In genomic region chr14:85813040-85813439, GRCh38 we compare ENCODE assay signal across 15 cellular contexts.
A peak's percentile ranks its signal among the peaks of the same experiment; 100 is the strongest.
DNase-seq lines count a peak whose midpoint lies in the region; ATAC-seq and TF ChIP-seq lines count a peak whose summit lies in the region.
"Had no signal": no experiment of that assay in that cellular context is flagged by ENCODE, and none has a peak within 500 bp of the region (broad histone marks: within the 10 kb centered on the region; RNA-seq: fewer than 3 reads in every experiment).

No MANE protein-coding gene starts in this region.

- H3K4me3 Mint-ChIP-seq in stimulated activated naive CD8-positive, alpha-beta T cell treated with anti-CD3 and anti-CD28 coated beads, Interleukin-15, amount 100 ng/mL, for 72 hours = no peak overlapping the region
- H3K4me3 Mint-ChIP-seq in immature natural killer cell = peak overlapping the region in 3 of 5 donors; percentile 7 to 27 (median 23)
- no peak overlapping the region for H3K4me3 Mint-ChIP-seq in activated naive CD4-positive, alpha-beta T cell treated with anti-CD3 and anti-CD28 coated beads for 36 hours
- H3K4me3 Mint-ChIP-seq: B cell; CD8-positive, alpha-beta T cell; GM23338 had no signal

- H3K27me3 ChIP-seq in Loucy (ENCODE audit: insufficient read depth, low read length, poor library complexity, severe bottlenecking) = no peaks in the 10 kb centered on the region
- H3K27me3 ChIP-seq: BLaER1 treated with 17β-estradiol and CSF1 and Interleukin-3, amounts not matched to agents 10 nM and 100 nM had no signal

- no peaks in the 10 kb centered on the region for H3K36me3 ChIP-seq in Loucy (ENCODE audit: insufficient read depth, low read length)
- H3K36me3 ChIP-seq: BLaER1 treated with 17β-estradiol and CSF1 and Interleukin-3, amounts not matched to agents 10 nM and 100 nM had no signal

- CTCF ChIA-PET in activated naive CD4-positive, alpha-beta T cell treated with anti-CD3 and anti-CD28 coated beads for 36 hours (lab: Charles Lee) = no interaction called here

- H3K4me3 ChIP-seq in Loucy (ENCODE audit: low read length, poor library complexity, severe bottlenecking) = peak overlapping the region; percentile 66
- H3K4me3 ChIP-seq: BLaER1 treated with 17β-estradiol and CSF1 and Interleukin-3, amounts not matched to agents 10 nM and 100 nM; GM23338 had no signal

- H2AFZ ChIP-seq in Loucy (ENCODE audit: low read length) = peak overlapping the region; percentile 73
- H2AFZ ChIP-seq: GM23338 had no signal

- no peaks in the 10 kb centered on the region for H3K9me3 ChIP-seq in Loucy (ENCODE audit: insufficient read depth, low read depth, low read length)
- H3K9me3 ChIP-seq: BLaER1 treated with 17β-estradiol and CSF1 and Interleukin-3, amounts not matched to agents 10 nM and 100 nM had no signal

- peaks cover 33% of the 10 kb centered on the region for H3K4me1 ChIP-seq in Loucy (ENCODE audit: insufficient read depth, low read length, poor library complexity, severe bottlenecking)

- no peaks in the 10 kb centered on the region for H3K9me2 ChIP-seq in Loucy (replicated peaks; ENCODE audit: low read depth, low read length)

- TF ChIP-seq CTCF in Loucy (conservative IDR thresholded peaks at IDR 0.05; ENCODE audit: low read length) = no peak

- no peak for DNase-seq in stimulated activated naive CD8-positive, alpha-beta T cell treated with anti-CD3 and anti-CD28 coated beads, Interleukin-15, amount 100 ng/mL, for 72 hours
- DNase-seq in stimulated activated naive CD8-positive, alpha-beta T cell treated with anti-CD3 and anti-CD28 coated beads, Interleukin-15, Interleukin-2, amounts not matched to agents 100 U/mL and 50 U/mL, for 24 hours = no peak
- DNase-seq in UCSD-AML1 (lab: John Stamatoyannopoulos, UW; ENCODE audit: unreplicated experiment) = peak; percentile 12
- peak in 1 of 3 donors; percentile 6 for DNase-seq in immature natural killer cell
- no peak for DNase-seq in DMS114 treated with DMSO at 0.1 percent for 48 hours (lab: John Stamatoyannopoulos, UW; ENCODE audit: unreplicated experiment)
- DNase-seq in activated naive CD4-positive, alpha-beta T cell treated with anti-CD3 and anti-CD28 coated beads for 36 hours = no peak
- DNase-seq: Calu3; CD8-positive, alpha-beta T cell; DMS53; HCEC 1CT had no signal

- no peak overlapping the region for H3K27ac Mint-ChIP-seq in stimulated activated naive CD8-positive, alpha-beta T cell treated with anti-CD3 and anti-CD28 coated beads, Interleukin-15, amount 100 ng/mL, for 72 hours
- peak overlapping the region in 4 of 6 donors; percentile 10 to 61 (median 50) for H3K27ac Mint-ChIP-seq in immature natural killer cell
- no peak overlapping the region for H3K27ac Mint-ChIP-seq in activated naive CD4-positive, alpha-beta T cell treated with anti-CD3 and anti-CD28 coated beads for 36 hours
- H3K27ac Mint-ChIP-seq: B cell; CD8-positive, alpha-beta T cell; GM23338 had no signal

- H4K20me1 ChIP-seq in Loucy (ENCODE audit: insufficient read depth, low read length, poor library complexity, severe bottlenecking) = no peaks in the 10 kb centered on the region
- H4K20me1 ChIP-seq: BLaER1 treated with 17β-estradiol and CSF1 and Interleukin-3, amounts not matched to agents 10 nM and 100 nM had no signal

- intact Hi-C loops in activated naive CD4-positive, alpha-beta T cell treated with anti-CD3 and anti-CD28 coated beads for 36 hours (cut with micrococcal nuclease) = no loop called here

- no peaks in the 10 kb centered on the region for H3K79me2 ChIP-seq in Loucy (ENCODE audit: insufficient read depth, low read length)

- H3K36me3 Mint-ChIP-seq in immature natural killer cell = no peaks in the 10 kb centered on the region
- H3K36me3 Mint-ChIP-seq in activated naive CD4-positive, alpha-beta T cell treated with anti-CD3 and anti-CD28 coated beads for 36 hours (ENCODE audit: low read depth) = no peaks in the 10 kb centered on the region
- H3K36me3 Mint-ChIP-seq: CD8-positive, alpha-beta T cell had no signal

- H3K27me3 Mint-ChIP-seq in stimulated activated naive CD8-positive, alpha-beta T cell treated with anti-CD3 and anti-CD28 coated beads, Interleukin-15, amount 100 ng/mL, for 72 hours = peaks cover 13% of the 10 kb centered on the region
- peaks cover 0 to 2% (median 0%) of the 10 kb centered on the region in 3 donors for H3K27me3 Mint-ChIP-seq in immature natural killer cell (ENCODE audit: low read depth in 3 of 3)
- H3K27me3 Mint-ChIP-seq in activated naive CD4-positive, alpha-beta T cell treated with anti-CD3 and anti-CD28 coated beads for 36 hours (ENCODE audit: low read depth) = peaks cover 3% of the 10 kb centered on the region
- H3K27me3 Mint-ChIP-seq: B cell had no signal

- H3F3A ChIP-seq in Loucy (ENCODE audit: low read depth) = peaks cover 4% of the 10 kb centered on the region; the same call in 1 of the 2 replicates

- H3K9ac ChIP-seq in Loucy (ENCODE audit: low read depth, low read length, poor library complexity, severe bottlenecking) = peak overlapping the region; percentile 69
- H3K9ac ChIP-seq: BLaER1 treated with 17β-estradiol and CSF1 and Interleukin-3, amounts not matched to agents 10 nM and 100 nM had no signal

- H3K4me2 ChIP-seq in Loucy (ENCODE audit: low read depth, low read length, poor library complexity, severe bottlenecking) = peak overlapping the region; percentile 78
- H3K4me2 ChIP-seq: GM23338 had no signal

- ATAC-seq in stimulated activated naive CD8-positive, alpha-beta T cell treated with anti-CD3 and anti-CD28 coated beads, Interleukin-15, amount 100 ng/mL, for 72 hours = peak; percentile 40
- no peak for ATAC-seq in stimulated activated naive CD8-positive, alpha-beta T cell treated with anti-CD3 and anti-CD28 coated beads, Interleukin-15, Interleukin-2, amounts not matched to agents 100 U/mL and 50 U/mL, for 24 hours
- no peak for ATAC-seq in GM19023 (IDR thresholded peaks at IDR 0.05; ENCODE audit: unreplicated experiment)
- ATAC-seq: CD8-positive, alpha-beta T cell; GM23338 had no signal

- peaks cover 6% of the 10 kb centered on the region for H3K4me1 Mint-ChIP-seq in stimulated activated naive CD8-positive, alpha-beta T cell treated with anti-CD3 and anti-CD28 coated beads, Interleukin-15, amount 100 ng/mL, for 72 hours
- H3K4me1 Mint-ChIP-seq in immature natural killer cell = peaks cover 29 to 33% of the 10 kb centered on the region in 2 donors
- H3K4me1 Mint-ChIP-seq in activated naive CD4-positive, alpha-beta T cell treated with anti-CD3 and anti-CD28 coated beads for 36 hours (ENCODE audit: low read depth) = no peaks in the 10 kb centered on the region
- H3K4me1 Mint-ChIP-seq: B cell had no signal

- no peaks in the 10 kb centered on the region for H3K9me3 Mint-ChIP-seq in stimulated activated naive CD8-positive, alpha-beta T cell treated with anti-CD3 and anti-CD28 coated beads, Interleukin-15, amount 100 ng/mL, for 72 hours
- no peaks in the 10 kb centered on the region for H3K9me3 Mint-ChIP-seq in immature natural killer cell
- H3K9me3 Mint-ChIP-seq in activated naive CD4-positive, alpha-beta T cell treated with anti-CD3 and anti-CD28 coated beads for 36 hours = no peaks in the 10 kb centered on the region
- H3K9me3 Mint-ChIP-seq: CD8-positive, alpha-beta T cell; GM23338 had no signal

Comparison
In these comparisons a context has a peak if more than half of its experiments do, and no peak if none do; other contexts are left out.
1. H3K27ac Mint-ChIP-seq: peak in immature natural killer cell (4 of 6); none in stimulated activated naive CD8-positive, alpha-beta T cell treated with anti-CD3 and anti-CD28 coated beads, Interleukin-15, amount 100 ng/mL, for 72 hours (0 of 2) and activated naive CD4-positive, alpha-beta T cell treated with anti-CD3 and anti-CD28 coated beads for 36 hours (single experiment).
2. H3K4me3 Mint-ChIP-seq: peak in immature natural killer cell (3 of 5); none in stimulated activated naive CD8-positive, alpha-beta T cell treated with anti-CD3 and anti-CD28 coated beads, Interleukin-15, amount 100 ng/mL, for 72 hours (0 of 2) and activated naive CD4-positive, alpha-beta T cell treated with anti-CD3 and anti-CD28 coated beads for 36 hours (single experiment).